ENCODE assay signal across 13 cellular contexts in the genomic region with DNA sequence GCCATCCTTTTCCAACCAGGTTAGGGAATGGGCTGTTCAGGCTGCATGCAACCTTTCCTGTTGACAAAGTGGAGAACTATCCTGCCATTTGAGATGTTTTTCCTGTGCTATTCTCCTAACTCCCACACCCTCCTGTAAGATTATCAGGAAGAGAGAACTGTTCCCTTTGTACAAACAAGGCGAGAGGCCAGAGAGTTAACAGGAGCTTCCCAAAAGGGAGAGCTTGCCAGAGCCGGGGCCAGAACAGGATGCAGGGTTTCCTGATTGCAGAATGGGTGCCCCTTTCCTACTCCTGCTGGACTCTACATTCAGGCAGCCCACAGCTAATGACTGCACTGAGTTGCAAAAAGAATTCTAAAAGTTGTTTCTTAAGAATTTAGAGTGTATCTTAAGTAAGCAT. TPM values are rescaled to one million over a fixed set of nuclear protein-coding genes. Genes with fewer than 3 reads are reported as not detected.
A peak's percentile ranks its signal among the peaks of the same experiment; 100 is the strongest.
DNase-seq lines count a peak whose midpoint lies in the region; ATAC-seq and TF ChIP-seq lines count a peak whose summit lies in the region.
"Had no signal": no experiment of that assay in that cellular context is flagged by ENCODE, and none has a peak within 500 bp of the region (broad histone marks: within the 10 kb centered on the region; RNA-seq: fewer than 3 reads in every experiment).

No MANE protein-coding gene starts in this region.

- CTCF ChIA-PET in CD4-positive, alpha-beta T cell (lab: Charles Lee): no interaction called here

- 6% methylated on average over 2 of the region's 2 CpGs for WGBS in right cardiac atrium
- 5 to 23% methylated on average over 2 of the region's 2 CpGs for WGBS in sigmoid colon, 2 donors

- no peak for TF ChIP-seq POLR2A in breast epithelium (IDR thresholded peaks at IDR 0.05)
- TF ChIP-seq POLR2A in sigmoid colon (IDR thresholded peaks at IDR 0.05): no peak

- no peaks in the 10 kb centered on the region for H3K36me3 ChIP-seq in breast epithelium
- peaks cover 0 to 9% (median 2%) of the 10 kb centered on the region in 4 donors for H3K36me3 ChIP-seq in sigmoid colon

- no peak overlapping the region for H3K4me3 Mint-ChIP-seq in CD4-positive, alpha-beta T cell

- H3K36me3 Mint-ChIP-seq in CD4-positive, alpha-beta T cell (ENCODE audit: low read depth): peaks cover 74% of the 10 kb centered on the region

- H3K4me3 ChIP-seq in breast epithelium (peak overlapping the region in 1 of 3 donors; percentile 9), right cardiac atrium (ENCODE audit: low read length) (no peak overlapping the region), sigmoid colon (no peak overlapping the region)
- H3K4me3 ChIP-seq: GM12878 had no signal

- DNase-seq in GF-D8 (lab: John Stamatoyannopoulos, UW) (peak; percentile 31), breast epithelium (ENCODE audit: low spot score in 2 of 2) (no peak), right cardiac atrium (peak; percentile 76 to 87 (median 81)), sigmoid colon (peak; percentile 84), Ammon's horn (ENCODE audit: low spot score) (no peak), GM13977 (ENCODE audit: low spot score) (no peak)
- DNase-seq in CD4-positive, alpha-beta T cell: no peak
- DNase-seq in activated naive CD4-positive, alpha-beta T cell (lab: John Stamatoyannopoulos, UW): no peak
- DNase-seq: cortex of kidney, NCI-H187 treated with DMSO at 0.1 percent for 48 hours, occipital lobe, T1000 had no signal

- POLR2A ChIA-PET in CD4-positive, alpha-beta T cell (lab: Charles Lee): interaction anchor here (1.7 kb wide), 1 partner anchor 37 kb away, joined by 3 read pairs; no protein-coding TSS in a partner anchor

- in situ Hi-C loops in GM13977 (cut with MboI; ENCODE audit: low pct_unique_long_range_greater_than_20kb, low sequenced_read_pairs, unreplicated experiment): no loop called here

- TF ChIP-seq EP300 in sigmoid colon (IDR thresholded peaks at IDR 0.05): no peak

- no peak overlapping the region for H3K27ac Mint-ChIP-seq in CD4-positive, alpha-beta T cell

- peak; percentile 88 to 95 for ATAC-seq in right cardiac atrium
- ATAC-seq in CD4-positive, alpha-beta T cell (ENCODE audit: poor library complexity): no peak
- ATAC-seq: GM12878 had no signal

- no peaks in the 10 kb centered on the region for H3K27me3 Mint-ChIP-seq in CD4-positive, alpha-beta T cell

- TF ChIP-seq CTCF in breast epithelium (IDR thresholded peaks at IDR 0.05) (no peak), sigmoid colon (IDR thresholded peaks at IDR 0.05) (no peak), GM13977 (IDR thresholded peaks at IDR 0.05; ENCODE audit: extremely low read depth, insufficient read depth, missing control alignments) (no peak)
- TF ChIP-seq CTCF in CD4-positive, alpha-beta T cell (IDR thresholded peaks at IDR 0.05): no peak

- H3K4me1 ChIP-seq in breast epithelium (peaks cover 0 to 23% of the 10 kb centered on the region in 2 donors), right cardiac atrium (ENCODE audit: control insufficient read depth, insufficient read depth, low read length) (peaks cover 21% of the 10 kb centered on the region), sigmoid colon (peaks cover 0 to 63% (median 56%) of the 10 kb centered on the region in 4 donors)

- intact Hi-C loops in breast epithelium (cut with DNase I; ENCODE audit: low total_unique reads) (no loop called here), right cardiac atrium (cut with DNase I) (no loop called here), sigmoid colon (cut with DNase I) (no loop called here)
- intact Hi-C loops in CD4-positive, alpha-beta T cell (cut with DNase I, micrococcal nuclease): no loop called here

- no peaks in the 10 kb centered on the region for H3K9me3 ChIP-seq in breast epithelium
- H3K9me3 ChIP-seq in right cardiac atrium (ENCODE audit: control insufficient read depth, low read length): no peaks in the 10 kb centered on the region
- no peaks in the 10 kb centered on the region for H3K9me3 ChIP-seq in sigmoid colon
- H3K9me3 ChIP-seq in CD4-positive, alpha-beta T cell (ENCODE audit: control insufficient read depth, low read length): no peaks in the 10 kb centered on the region

- H3K27ac ChIP-seq in breast epithelium: peak overlapping the region; percentile 62 to 75
- peak overlapping the region; percentile 88 for H3K27ac ChIP-seq in right cardiac atrium (ENCODE audit: low read length)
- peak overlapping the region; percentile 51 to 64 (median 60) for H3K27ac ChIP-seq in sigmoid colon
- no peak overlapping the region for H3K27ac ChIP-seq in CD4-positive, alpha-beta T cell (ENCODE audit: low read depth, low read length)

- no peaks in the 10 kb centered on the region for H3K27me3 ChIP-seq in breast epithelium
- no peaks in the 10 kb centered on the region for H3K27me3 ChIP-seq in right cardiac atrium (ENCODE audit: control insufficient read depth, insufficient read depth)
- no peaks in the 10 kb centered on the region for H3K27me3 ChIP-seq in sigmoid colon
- H3K27me3 ChIP-seq in CD4-positive, alpha-beta T cell (ENCODE audit: control insufficient read depth, insufficient read depth, low read length): no peaks in the 10 kb centered on the region

- H3K4me1 Mint-ChIP-seq in CD4-positive, alpha-beta T cell (ENCODE audit: low read depth): peaks cover 70% of the 10 kb centered on the region

- H3K9me3 Mint-ChIP-seq in CD4-positive, alpha-beta T cell: no peaks in the 10 kb centered on the region

RNA-seq across cellular contexts. Expression of gene PML, which starts 17.1 kb away (rescaled TPM):
- total RNA-seq in breast epithelium (100 to 1,000 TPM in 1 of 3 donors, 10 to 100 TPM in 2; 37.8 to 103 (median 49.8) TPM), right cardiac atrium (10 to 100 TPM; 21.9 to 35.4 (median 26.6) TPM), sigmoid colon (100 to 1,000 TPM in 1 of 4 donors, 10 to 100 TPM in 3; 43.3 to 129 (median 60.0) TPM)
- polyA plus RNA-seq in right cardiac atrium (18.1 TPM), sigmoid colon (10 to 100 TPM in 1 of 3 donors, 1 to 10 TPM in 2; 9.6 to 36.4 (median 9.7) TPM)
- total RNA-seq in CD4-positive, alpha-beta T cell: 10 to 100 TPM; 39.2 to 42.9 TPM

RNA-seq across cellular contexts. Expression of gene STOML1, which starts 19.5 kb away (rescaled TPM):
- total RNA-seq in breast epithelium: 10 to 100 TPM in 1 of 3 donors, 1 to 10 TPM in 2; 8.5 to 10.7 (median 9.7) TPM
- 10 to 100 TPM; 14.9 to 19.0 (median 17.8) TPM for total RNA-seq in right cardiac atrium
- 24.3 TPM for polyA plus RNA-seq in right cardiac atrium
- total RNA-seq in sigmoid colon: 10 to 100 TPM in 3 of 4 donors, 1 to 10 TPM in 1; 10.0 to 17.8 (median 13.8) TPM
- 10 to 100 TPM in 1 of 3 donors, 1 to 10 TPM in 2; 3.5 to 18.5 (median 4.2) TPM for polyA plus RNA-seq in sigmoid colon
- 1 to 10 TPM; 4.6 to 5.3 TPM for total RNA-seq in CD4-positive, alpha-beta T cell

Comparison
In these comparisons a context has a peak if more than half of its experiments do, and no peak if none do; other contexts are left out.
1. DNase-seq: peak in GF-D8 (single experiment), right cardiac atrium (3 of 3) and sigmoid colon (single experiment); none in breast epithelium (0 of 2), Ammon's horn (single experiment), GM13977 (single experiment), CD4-positive, alpha-beta T cell (0 of 10) and activated naive CD4-positive, alpha-beta T cell (0 of 4).